ENCODE assay signal across 8 cellular contexts in the genomic region with DNA sequence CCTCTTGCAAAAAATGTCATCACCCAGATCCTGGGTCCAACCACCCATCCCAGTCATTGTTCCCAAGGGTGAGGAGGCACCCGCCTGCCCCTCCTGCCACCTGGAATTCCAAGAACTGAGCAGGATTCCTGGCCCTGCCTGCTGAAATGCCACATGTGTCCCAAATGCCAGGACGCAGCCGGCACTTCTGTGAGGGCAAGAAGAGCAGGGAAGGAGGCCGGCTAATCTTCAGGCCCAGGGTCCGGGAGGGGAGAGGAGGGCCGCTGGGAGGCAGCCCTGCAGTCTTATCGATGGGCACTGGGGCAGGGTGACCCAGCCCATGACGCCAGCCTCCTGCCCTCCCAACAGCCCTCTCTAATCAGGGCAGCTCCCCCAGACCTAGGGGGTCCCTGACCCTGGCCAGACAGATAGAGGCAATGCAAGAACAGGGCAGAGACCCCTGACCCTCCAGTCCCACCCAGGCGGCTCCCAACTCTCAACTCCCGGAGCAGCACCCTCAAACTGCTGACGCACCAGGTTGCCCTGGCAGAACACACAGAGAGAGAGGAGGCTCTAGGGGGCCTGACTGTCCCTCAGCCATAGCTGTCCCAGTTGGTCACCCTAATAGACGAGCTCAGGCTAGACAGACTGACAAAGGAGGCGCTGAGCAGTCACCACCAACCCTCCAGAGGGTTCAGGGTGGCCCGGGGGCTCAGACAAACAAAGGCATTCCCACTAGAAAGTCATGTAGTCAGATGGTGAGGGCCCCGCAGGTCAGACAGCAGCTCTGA.
DNase-seq lines count a peak whose midpoint lies in the region; ATAC-seq and TF ChIP-seq lines count a peak whose summit lies in the region.

No MANE protein-coding gene starts in this region.

- ATAC-seq in HG03565 (IDR thresholded peaks at IDR 0.05; ENCODE audit: unreplicated experiment) (no peak), GM19455 (IDR thresholded peaks at IDR 0.05; ENCODE audit: unreplicated experiment) (no peak)

- TF ChIP-seq CTCF in C4-2B (conservative IDR thresholded peaks at IDR 0.05), result no peak

- DNase-seq in NAMALWA (ENCODE audit: low spot score) (peak; percentile 9), middle frontal gyrus (ENCODE audit: extremely low spot score, low spot score) (no peak)
- DNase-seq in activated CD8-positive, alpha-beta memory T cell treated with anti-CD3 and anti-CD28 coated beads, Interleukin-2, amount 50 U/mL, for 4 hours, result no peak

- H3K27ac ChIP-seq in C4-2B, result peak overlapping the region; percentile 92; the same call in 1 of the 2 replicates
- H3K27ac ChIP-seq in duodenal mucosa (ENCODE audit: low read depth, low read length), result peak overlapping the region; percentile 26

- H3K9ac ChIP-seq in duodenal mucosa (ENCODE audit: low read depth in 1 of 2, low read length in 2 of 2), result peak overlapping the region; percentile 65 to 73

- H3K27me3 ChIP-seq in duodenal mucosa (ENCODE audit: control insufficient read depth in 1 of 2, insufficient read depth in 2 of 2, low read length in 2 of 2) (no peaks in the 10 kb centered on the region), neuron (ENCODE audit: insufficient read depth, low read length) (no peaks in the 10 kb centered on the region)

- H3K4me1 ChIP-seq in duodenal mucosa (ENCODE audit: control insufficient read depth in 1 of 2, insufficient read depth in 2 of 2, low read length in 2 of 2) (peaks cover 23 to 36% of the 10 kb centered on the region in 2 donors), neuron (ENCODE audit: insufficient read depth, low read length) (peaks cover 14% of the 10 kb centered on the region)

- H3K9me3 ChIP-seq in duodenal mucosa (ENCODE audit: control insufficient read depth in 1 of 2, low read length in 2 of 2), result no peaks in the 10 kb centered on the region
- no peaks in the 10 kb centered on the region for H3K9me3 ChIP-seq in neuron (ENCODE audit: low read length)

- H2AFZ ChIP-seq in neuron (ENCODE audit: low read depth, low read length), result no peak overlapping the region

- H3K4me3 ChIP-seq in duodenal mucosa (ENCODE audit: low read depth in 1 of 2, low read length in 2 of 2), result peak overlapping the region; percentile 80 to 86
- peak overlapping the region; percentile 62 for H3K4me3 ChIP-seq in neuron (ENCODE audit: low read length)

- H3K36me3 ChIP-seq in duodenal mucosa (ENCODE audit: control insufficient read depth in 1 of 2, insufficient read depth in 2 of 2, low read length in 2 of 2) (peaks cover 0 to under 1% of the 10 kb centered on the region in 2 donors), neuron (ENCODE audit: insufficient read depth, low read length) (no peaks in the 10 kb centered on the region)
